Comparison of ENCODE assay signal across 10 cellular contexts in genomic region chr5:111071413-111071812, GRCh38. TPM values are rescaled to one million over a fixed set of nuclear protein-coding genes. Genes with fewer than 3 reads are reported as not detected.
DNase-seq lines count a peak whose midpoint lies in the region; ATAC-seq and TF ChIP-seq lines count a peak whose summit lies in the region.
"Had no signal": no experiment of that assay in that cellular context is flagged by ENCODE, and none has a peak within 500 bp of the region (broad histone marks: within the 10 kb centered on the region; RNA-seq: fewer than 3 reads in every experiment).

TSS of gene TSLP (plus strand) at chr5:111071713. CDS start at chr5:111071891, 178 bp downstream.

- peak within 1 kb of the TSS; percentile 28 for H3K4me3 ChIP-seq in WERI-Rb-1 (ENCODE audit: low read depth, low read length)
- no peak within 1 kb of the TSS for H3K4me3 ChIP-seq in fibroblast of the aortic adventitia (ENCODE audit: low read depth, low read length)
- H3K4me3 ChIP-seq in rectal smooth muscle tissue (ENCODE audit: low read length): peak within 1 kb of the TSS; percentile 21

- no peak within 1 kb of the TSS for H3K27ac ChIP-seq in WERI-Rb-1
- no peak within 1 kb of the TSS for H3K27ac ChIP-seq in rectal smooth muscle tissue (ENCODE audit: low read depth, low read length)

- H3K36me3 ChIP-seq in WERI-Rb-1: no peaks in the 10 kb centered on the region
- H3K36me3 ChIP-seq in rectal smooth muscle tissue (ENCODE audit: control insufficient read depth, insufficient read depth, low read length): no peaks in the 10 kb centered on the region

- peaks cover 69% of the 10 kb centered on the region for H3K27me3 ChIP-seq in WERI-Rb-1 (ENCODE audit: insufficient read depth, low read depth, severe bottlenecking)
- H3K27me3 ChIP-seq in rectal smooth muscle tissue (ENCODE audit: control insufficient read depth, insufficient read depth, low read length): peaks cover 2% of the 10 kb centered on the region

- TF ChIP-seq CTCF in WERI-Rb-1 (IDR thresholded peaks at IDR 0.05; ENCODE audit: low read depth, low read length): no peak
- no peak for TF ChIP-seq CTCF in fibroblast of the aortic adventitia (IDR thresholded peaks at IDR 0.05; ENCODE audit: insufficient read depth, low read length)

- no peak within 1 kb of the TSS for H3K9ac ChIP-seq in rectal smooth muscle tissue (ENCODE audit: low read length)

- H3K9me3 ChIP-seq in WERI-Rb-1 (ENCODE audit: severe bottlenecking): no peaks in the 10 kb centered on the region

- DNase-seq in DMS53 (lab: John Stamatoyannopoulos, UW) (peak; percentile 22), DMS53 treated with DMSO at 0.1 percent for 48 hours (lab: John Stamatoyannopoulos, UW; ENCODE audit: unreplicated experiment) (no peak), WERI-Rb-1 (no peak), fibroblast of the aortic adventitia (ENCODE audit: low read depth) (no peak), amniotic stem cell (lab: John Stamatoyannopoulos, UW) (no peak), NCI-H82 treated with DMSO at 0.1 percent for 48 hours (lab: John Stamatoyannopoulos, UW; ENCODE audit: unreplicated experiment) (no peak)

- no peak for ATAC-seq in HG02642 (IDR thresholded peaks at IDR 0.05; ENCODE audit: poor library complexity, unreplicated experiment)

- H3K4me1 ChIP-seq in rectal smooth muscle tissue (ENCODE audit: control insufficient read depth, insufficient read depth, low read length): no peaks in the 10 kb centered on the region

RNA-seq across cellular contexts. Expression of gene TSLP, which starts in this region (rescaled TPM):
- total RNA-seq in fibroblast of the aortic adventitia (ENCODE audit: low replicate concordance): 1.4 and 20.8 TPM in 2 replicates
- total RNA-seq: A172, endothelial cell of umbilical vein had no signal
